ENCODE assay signal across 3 cellular contexts in genomic region chr13:28566891-28567290, GRCh38.
"Had no signal": no experiment of that assay in that cellular context is flagged by ENCODE, and none has a peak within 500 bp of the region (broad histone marks: within the 10 kb centered on the region; RNA-seq: fewer than 3 reads in every experiment).

No MANE protein-coding gene starts in this region.

- H3K4me3 ChIP-seq: GM12878 had no signal

- ATAC-seq: GM12878 had no signal

- DNase-seq: GDM1, GF-D8 had no signal
